Comparison of ENCODE assay signal across 1 cellular context in the genomic region with DNA sequence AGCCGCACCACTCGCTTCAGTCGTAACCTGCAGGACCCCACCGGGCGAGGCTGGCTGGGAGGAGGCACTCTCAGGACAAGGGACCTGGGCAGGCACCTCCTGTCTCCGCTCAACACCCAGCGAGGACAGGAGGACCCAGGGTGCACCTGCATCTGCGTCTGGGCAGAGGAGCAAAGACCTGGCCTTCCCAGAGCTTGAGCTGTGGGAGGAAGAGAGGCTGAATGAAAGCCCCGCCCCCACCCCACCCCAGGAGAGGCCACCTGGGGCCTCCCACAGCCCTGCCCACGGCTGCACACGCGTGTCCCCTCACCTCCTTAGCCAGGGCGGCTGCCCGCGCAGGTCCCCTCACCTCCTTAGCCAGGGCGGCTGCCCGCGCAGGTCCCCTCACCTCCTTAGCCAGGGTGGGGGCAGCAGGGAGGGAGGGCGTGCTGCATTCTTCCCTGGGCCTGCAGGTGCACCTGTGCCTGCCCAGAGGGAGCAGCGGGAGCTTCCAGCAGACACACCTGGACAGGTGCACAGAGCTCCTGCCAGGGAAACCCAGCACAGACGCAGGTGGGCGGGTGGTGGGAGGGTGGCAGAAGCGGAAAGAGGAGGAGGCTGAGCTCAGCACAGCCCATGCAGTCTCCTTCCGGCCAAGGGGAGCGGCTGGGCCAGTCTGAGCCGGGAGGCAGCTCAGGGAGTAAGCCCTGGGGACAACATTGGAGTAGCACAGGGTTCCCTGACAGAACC.
TF ChIP-seq lines count a peak whose summit lies in the region.

No MANE protein-coding gene starts in this region.

TF ChIP-seq in H1, 55 proteins besides CTCF, POLR2A, EP300 and RAD21 (continued from another document):
- TF ChIP-seq, protein P1, sequence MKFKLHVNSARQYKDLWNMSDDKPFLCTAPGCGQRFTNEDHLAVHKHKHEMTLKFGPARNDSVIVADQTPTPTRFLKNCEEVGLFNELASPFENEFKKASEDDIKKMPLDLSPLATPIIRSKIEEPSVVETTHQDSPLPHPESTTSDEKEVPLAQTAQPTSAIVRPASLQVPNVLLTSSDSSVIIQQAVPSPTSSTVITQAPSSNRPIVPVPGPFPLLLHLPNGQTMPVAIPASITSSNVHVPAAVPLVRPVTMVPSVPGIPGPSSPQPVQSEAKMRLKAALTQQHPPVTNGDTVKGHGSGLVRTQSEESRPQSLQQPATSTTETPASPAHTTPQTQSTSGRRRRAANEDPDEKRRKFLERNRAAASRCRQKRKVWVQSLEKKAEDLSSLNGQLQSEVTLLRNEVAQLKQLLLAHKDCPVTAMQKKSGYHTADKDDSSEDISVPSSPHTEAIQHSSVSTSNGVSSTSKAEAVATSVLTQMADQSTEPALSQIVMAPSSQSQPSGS (IDR thresholded peaks at IDR 0.05; ENCODE audit: low read length), result no peak
- TF ChIP-seq TEAD4 (IDR thresholded peaks at IDR 0.05; ENCODE audit: low read depth, low read length), result 0 out of 2 replicates have a peak, but pooled peaks have one; percentile 15
- no peak for TF ChIP-seq POU5F1 (IDR thresholded peaks at IDR 0.05; ENCODE audit: low read depth, low read length)
- no peak for TF ChIP-seq TCF12 (IDR thresholded peaks at IDR 0.05; ENCODE audit: low read depth, low read length)
- TF ChIP-seq CHD1 (IDR thresholded peaks at IDR 0.05; ENCODE audit: low read depth, low read length), result no peak
